In the genomic region with DNA sequence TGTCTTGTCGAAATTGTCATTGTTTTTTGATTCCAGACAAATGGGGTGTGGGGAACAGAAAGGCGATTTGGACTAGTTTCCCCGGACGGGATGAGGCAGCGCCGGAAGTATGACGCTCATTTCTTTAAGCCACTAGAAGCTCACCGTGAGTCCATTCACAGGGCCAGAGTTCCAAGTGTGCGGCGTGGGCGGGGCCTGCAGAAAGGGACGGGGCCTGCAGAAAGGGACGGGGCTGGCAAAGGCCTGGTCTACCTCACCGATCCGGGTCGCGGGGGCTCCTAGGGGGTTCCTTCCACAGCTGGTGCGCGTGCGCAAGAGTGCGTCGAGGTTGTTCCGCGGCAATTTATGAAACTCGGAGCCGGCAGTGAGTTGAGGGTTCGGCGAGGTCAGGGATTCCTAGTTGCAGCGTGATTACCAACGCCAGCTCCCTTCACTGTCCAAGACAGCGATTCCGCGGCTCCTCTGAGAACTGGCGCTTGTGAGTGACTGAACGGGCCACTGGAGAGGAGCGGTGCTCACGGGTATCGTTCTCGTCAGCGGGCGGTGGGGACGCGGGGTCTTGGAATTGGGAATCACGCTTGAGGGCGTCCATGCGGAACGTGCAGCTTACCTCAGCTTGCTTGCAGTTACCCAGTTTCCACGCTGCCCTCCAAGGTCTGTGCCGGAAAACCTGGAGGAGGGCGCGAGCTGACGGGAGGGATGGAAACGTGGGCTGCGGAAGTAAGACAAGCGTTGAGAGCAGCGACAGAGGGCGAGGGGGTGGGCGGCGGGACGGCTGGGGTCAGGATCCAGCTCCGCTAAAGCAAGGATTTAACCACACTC, we compare ENCODE assay signal across 1 cellular context.
TF ChIP-seq lines count a peak whose summit lies in the region.

A gene (plus strand): TSS at position 219 of the 822 bp plus-strand sequence. CDS start 5,847 bp downstream, outside the sequence.

TF ChIP-seq in K562, 482 proteins besides CTCF, POLR2A, EP300 and RAD21 (continued from another document):
- TF ChIP-seq, protein P1, sequence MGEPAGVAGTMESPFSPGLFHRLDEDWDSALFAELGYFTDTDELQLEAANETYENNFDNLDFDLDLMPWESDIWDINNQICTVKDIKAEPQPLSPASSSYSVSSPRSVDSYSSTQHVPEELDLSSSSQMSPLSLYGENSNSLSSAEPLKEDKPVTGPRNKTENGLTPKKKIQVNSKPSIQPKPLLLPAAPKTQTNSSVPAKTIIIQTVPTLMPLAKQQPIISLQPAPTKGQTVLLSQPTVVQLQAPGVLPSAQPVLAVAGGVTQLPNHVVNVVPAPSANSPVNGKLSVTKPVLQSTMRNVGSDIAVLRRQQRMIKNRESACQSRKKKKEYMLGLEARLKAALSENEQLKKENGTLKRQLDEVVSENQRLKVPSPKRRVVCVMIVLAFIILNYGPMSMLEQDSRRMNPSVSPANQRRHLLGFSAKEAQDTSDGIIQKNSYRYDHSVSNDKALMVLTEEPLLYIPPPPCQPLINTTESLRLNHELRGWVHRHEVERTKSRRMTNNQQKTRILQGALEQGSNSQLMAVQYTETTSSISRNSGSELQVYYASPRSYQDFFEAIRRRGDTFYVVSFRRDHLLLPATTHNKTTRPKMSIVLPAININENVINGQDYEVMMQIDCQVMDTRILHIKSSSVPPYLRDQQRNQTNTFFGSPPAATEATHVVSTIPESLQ (CRISPR knock-in tag; IDR thresholded peaks at IDR 0.05) = no peak
- TF ChIP-seq ETS2 (tag; IDR thresholded peaks at IDR 0.05; ENCODE audit: borderline replicate concordance, poor library complexity, severe bottlenecking) (no peak), CHD1 (IDR thresholded peaks at IDR 0.05; ENCODE audit: low read length) (no peak)
TF ChIP-seq in K562: peak in this region for 94.
